Comparison of ENCODE assay signal across 24 cellular contexts in the genomic region with DNA sequence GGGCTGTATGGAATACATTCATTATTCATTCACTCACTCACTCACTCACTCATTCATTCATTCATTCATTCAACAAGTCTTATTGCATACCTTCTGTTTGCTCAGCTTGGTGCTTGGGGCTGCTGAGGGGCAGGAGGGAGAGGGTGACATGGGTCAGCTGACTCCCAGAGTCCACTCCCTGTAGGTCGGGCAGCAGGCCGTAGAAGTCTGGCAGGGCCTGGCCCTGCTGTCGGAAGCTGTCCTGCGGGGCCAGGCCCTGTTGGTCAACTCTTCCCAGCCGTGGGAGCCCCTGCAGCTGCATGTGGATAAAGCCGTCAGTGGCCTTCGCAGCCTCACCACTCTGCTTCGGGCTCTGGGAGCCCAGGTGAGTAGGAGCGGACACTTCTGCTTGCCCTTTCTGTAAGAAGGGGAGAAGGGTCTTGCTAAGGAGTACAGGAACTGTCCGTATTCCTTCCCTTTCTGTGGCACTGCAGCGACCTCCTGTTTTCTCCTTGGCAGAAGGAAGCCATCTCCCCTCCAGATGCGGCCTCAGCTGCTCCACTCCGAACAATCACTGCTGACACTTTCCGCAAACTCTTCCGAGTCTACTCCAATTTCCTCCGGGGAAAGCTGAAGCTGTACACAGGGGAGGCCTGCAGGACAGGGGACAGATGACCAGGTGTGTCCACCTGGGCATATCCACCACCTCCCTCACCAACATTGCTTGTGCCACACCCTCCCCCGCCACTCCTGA. TPM values are rescaled to one million over a fixed set of nuclear protein-coding genes. Genes with fewer than 3 reads are reported as not detected.
"Had no signal": no experiment of that assay in that cellular context is flagged by ENCODE, and none has a peak within 500 bp of the region (broad histone marks: within the 10 kb centered on the region; RNA-seq: fewer than 3 reads in every experiment).

No MANE protein-coding gene starts in this region.

- H3K36me3 Mint-ChIP-seq: activated naive CD8-positive, alpha-beta T cell treated with anti-CD3 and anti-CD28 coated beads, Interleukin-2, amount 10 ng/mL, durations not matched to agents 7 days and 5 days had no signal

- H3K4me3 ChIP-seq: adrenal gland, Peyer's patch, SJCRH30 had no signal

- FAIRE-seq: bronchial epithelial cell had no signal

- DNase-seq: activated CD4-positive, alpha-beta T cell treated with anti-CD3 and anti-CD28 coated beads for 48 hours; activated CD4-positive, alpha-beta T cell treated with anti-CD3 and anti-CD28 coated beads, Interleukin-2, amount 50 U/mL, for 4 hours; activated CD4-positive, CD25-positive, alpha-beta regulatory T cell treated with anti-CD3 and anti-CD28 coated beads, Interleukin-2, amount 50 U/mL, for 72 hours; activated CD8-positive, alpha-beta memory T cell treated with anti-CD3 and anti-CD28 coated beads, Interleukin-2, amount 50 U/mL, for 48 hours; activated CD8-positive, alpha-beta T cell treated with anti-CD3 and anti-CD28 coated beads, Interleukin-2, amount 10 ng/mL, durations not matched to agents 7 days and 5 days; activated naive CD4-positive, alpha-beta T cell treated with anti-CD3 and anti-CD28 coated beads, Interleukin-2, amount 50 U/mL, for 16 hours; activated naive CD8-positive, alpha-beta T cell treated with anti-CD3 and anti-CD28 coated beads, Interleukin-2, amount 10 ng/mL, durations not matched to agents 7 days and 5 days; activated T-cell treated with anti-CD3 and anti-CD28 coated beads, Interleukin-2, amount 50 U/mL, for 1 hour; adrenal gland; aorta; Karpas-422; NCI-H1105 treated with DMSO at 0.1 percent for 48 hours; NCI-H146; NCI-H187 treated with DMSO at 0.1 percent for 48 hours; NCI-H2081 treated with DMSO at 0.1 percent for 48 hours; NCI-H446; NCI-H524; Peyer's patch; Right ventricle myocardium superior; SJCRH30 had no signal

- H3K36me3 ChIP-seq: adrenal gland, Peyer's patch, SJCRH30 had no signal

- H3K9me3 Mint-ChIP-seq: activated naive CD8-positive, alpha-beta T cell treated with anti-CD3 and anti-CD28 coated beads, Interleukin-2, amount 10 ng/mL, durations not matched to agents 7 days and 5 days had no signal

- H3K4me3 Mint-ChIP-seq: activated CD8-positive, alpha-beta T cell treated with anti-CD3 and anti-CD28 coated beads, Interleukin-2, amount 10 ng/mL, durations not matched to agents 7 days and 5 days; activated naive CD8-positive, alpha-beta T cell treated with anti-CD3 and anti-CD28 coated beads, Interleukin-2, amount 10 ng/mL, durations not matched to agents 7 days and 5 days; T-helper 1 cell treated with Interleukin-12 subunit alpha and Interleukin-12 subunit beta and Interleukin-4 antibody, amounts not matched to agents 30 μg/mL and 1 μg/mL, for 36 hours; WTC11 had no signal

- H3K9me3 ChIP-seq: adrenal gland, Peyer's patch, SJCRH30 had no signal

- H3K27ac ChIP-seq: adrenal gland, Peyer's patch, RWPE1, SJCRH30 had no signal

- ATAC-seq: activated CD8-positive, alpha-beta T cell treated with anti-CD3 and anti-CD28 coated beads, Interleukin-2, amount 10 ng/mL, durations not matched to agents 7 days and 5 days; WTC11 had no signal

- H3K27ac Mint-ChIP-seq: activated CD8-positive, alpha-beta T cell treated with anti-CD3 and anti-CD28 coated beads, Interleukin-2, amount 10 ng/mL, durations not matched to agents 7 days and 5 days; activated naive CD8-positive, alpha-beta T cell treated with anti-CD3 and anti-CD28 coated beads, Interleukin-2, amount 10 ng/mL, durations not matched to agents 7 days and 5 days; T-helper 1 cell treated with Interleukin-12 subunit alpha and Interleukin-12 subunit beta and Interleukin-4 antibody, amounts not matched to agents 30 μg/mL and 1 μg/mL, for 36 hours; WTC11 had no signal

RNA-seq across cellular contexts. Expression of gene EPO, which starts 2.4 kb away (rescaled TPM):
- total RNA-seq: activated CD8-positive, alpha-beta T cell treated with anti-CD3 and anti-CD28 coated beads, Interleukin-2, amount 10 ng/mL, durations not matched to agents 7 days and 5 days; adrenal gland; aorta; bronchial epithelial cell; Peyer's patch; Right ventricle myocardium superior; SJCRH30 had no signal

RNA-seq across cellular contexts. Expression of gene ZAN, which starts 10.7 kb away (rescaled TPM):
- total RNA-seq: activated CD8-positive, alpha-beta T cell treated with anti-CD3 and anti-CD28 coated beads, Interleukin-2, amount 10 ng/mL, durations not matched to agents 7 days and 5 days; activated naive CD8-positive, alpha-beta T cell treated with anti-CD3 and anti-CD28 coated beads, Interleukin-2, amount 10 ng/mL, durations not matched to agents 7 days and 5 days; adrenal gland; aorta; bronchial epithelial cell; Peyer's patch; Right ventricle myocardium superior; SJCRH30 had no signal
- polyA plus RNA-seq: adrenal gland, aorta had no signal
